ENCODE assay signal across 26 cellular contexts in genomic region chr10:92218569-92218968, GRCh38.
"Had no signal": no experiment of that assay in that cellular context is flagged by ENCODE, and none has a peak within 500 bp of the region (broad histone marks: within the 10 kb centered on the region; RNA-seq: fewer than 3 reads in every experiment).

No MANE protein-coding gene starts in this region.

- H3K9me3 Mint-ChIP-seq: mesothelial cell of epicardium, naive B cell had no signal

- H3K27me3 Mint-ChIP-seq: naive B cell had no signal

- H3K4me3 ChIP-seq: coronary artery, dorsolateral prefrontal cortex, esophagus squamous epithelium, gastrocnemius medialis, heart right ventricle, left lung, lower lobe of right lung, mucosa of descending colon had no signal

- H3K27me3 ChIP-seq: dorsolateral prefrontal cortex, esophagus squamous epithelium, gastrocnemius medialis, heart right ventricle, left lung had no signal

- H3K36me3 Mint-ChIP-seq: mesothelial cell of epicardium, naive B cell had no signal

- H3K4me1 ChIP-seq: left lung, lower lobe of right lung had no signal

- FAIRE-seq: colon, endothelial cell of umbilical vein, islet of Langerhans, keratinocyte had no signal

- DNase-seq: dermis blood vessel endothelial cell; dorsolateral prefrontal cortex; effector CD4-positive, alpha-beta T cell; effector memory CD4-positive, alpha-beta T cell; esophagus squamous epithelium; foreskin fibroblast; foreskin melanocyte; gastrocnemius medialis; glutamatergic neuron; head of caudate nucleus; heart right ventricle; hippocampal formation; left cardiac atrium; left ventricle myocardium superior; lower lobe of right lung; mesenchymal stem cell; mucosa of descending colon; naive B cell had no signal

- H3K4me3 Mint-ChIP-seq: mesothelial cell of epicardium, naive B cell had no signal

- H3K27ac Mint-ChIP-seq: mesothelial cell of epicardium had no signal

- H3K36me3 ChIP-seq: gastrocnemius medialis had no signal

- H3K27ac ChIP-seq: coronary artery, esophagus squamous epithelium, heart right ventricle, left lung, lower lobe of right lung had no signal

- H3K4me1 Mint-ChIP-seq: mesothelial cell of epicardium, naive B cell had no signal

- ATAC-seq: esophagus mucosa, gastrocnemius medialis, heart right ventricle, left cardiac atrium, left lung, left ventricle myocardium superior, lower lobe of right lung, mucosa of descending colon had no signal
